ENCODE assay signal across 26 cellular contexts in the genomic region with DNA sequence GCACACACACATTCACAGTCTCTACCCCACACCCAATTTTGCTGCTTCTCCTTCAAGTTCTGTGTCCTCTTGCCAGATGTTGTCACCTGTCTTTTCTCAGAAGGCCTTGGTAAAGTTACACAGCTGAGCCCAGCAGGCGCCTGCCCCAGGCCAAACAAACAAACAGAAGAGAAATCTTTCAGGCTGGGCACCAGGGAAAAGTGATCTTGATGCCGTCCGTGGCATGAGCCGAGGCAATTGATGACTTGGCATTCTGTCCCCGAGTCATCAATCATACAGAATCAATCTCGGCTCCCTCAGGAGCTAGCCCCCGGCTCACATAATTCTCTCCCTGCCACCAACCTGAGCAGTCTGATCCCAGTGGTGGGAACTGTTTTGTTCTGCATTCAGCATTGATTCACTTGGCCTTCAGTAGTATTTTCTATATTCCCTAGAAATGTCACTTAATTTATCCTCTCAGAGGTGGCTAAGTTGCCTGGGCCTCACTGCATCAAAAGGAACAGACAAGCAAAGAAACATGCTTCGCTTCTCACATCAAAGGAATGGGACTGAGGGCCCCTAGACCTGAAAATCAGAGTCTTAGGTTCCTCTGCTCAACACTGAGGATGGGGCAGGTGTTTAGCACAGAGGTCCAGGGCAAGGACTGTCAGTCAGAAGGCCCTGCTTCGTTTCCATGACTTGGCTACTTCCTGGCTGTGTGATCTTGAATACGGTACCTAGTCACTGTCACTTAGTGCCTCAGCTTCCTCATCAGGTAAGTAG.
"Had no signal": no experiment of that assay in that cellular context is flagged by ENCODE, and none has a peak within 500 bp of the region (broad histone marks: within the 10 kb centered on the region; RNA-seq: fewer than 3 reads in every experiment).

No MANE protein-coding gene starts in this region.

- ATAC-seq: activated T-helper 17 cell treated with anti-CD3 and anti-CD28 coated beads, Interleukin-2, amount 50 U/mL, for 72 hours had no signal

- H3K27ac ChIP-seq: brain microvascular endothelial cell, cardiac muscle cell, Peyer's patch, RWPE1, SJSA1 had no signal

- H3K27me3 Mint-ChIP-seq: activated CD4-positive, alpha-beta memory T cell treated with anti-CD3 and anti-CD28 coated beads for 36 hours; activated CD4-positive, alpha-beta T cell treated with anti-CD3 and anti-CD28 coated beads, Interleukin-2, amount 10 ng/mL, durations not matched to agents 7 days and 5 days; activated naive CD4-positive, alpha-beta T cell treated with anti-CD3 and anti-CD28 coated beads, Interleukin-2, amount 10 ng/mL, durations not matched to agents 7 days and 5 days; activated T-helper 17 cell treated with anti-CD3 and anti-CD28 coated beads, Interleukin-2, amount 50 U/mL, for 72 hours had no signal

- H3K4me3 ChIP-seq: cardiac muscle cell, Peyer's patch, SJSA1 had no signal

- H3K27me3 ChIP-seq: brain microvascular endothelial cell, cardiac muscle cell, Peyer's patch, SJSA1 had no signal

- H3K9me3 ChIP-seq: SJSA1 had no signal

- H3K4me1 ChIP-seq: Peyer's patch, SJSA1 had no signal

- H3K4me1 Mint-ChIP-seq: activated CD4-positive, alpha-beta T cell treated with anti-CD3 and anti-CD28 coated beads, Interleukin-2, amount 10 ng/mL, durations not matched to agents 7 days and 5 days; activated naive CD4-positive, alpha-beta T cell treated with anti-CD3 and anti-CD28 coated beads, Interleukin-2, amount 10 ng/mL, durations not matched to agents 7 days and 5 days; activated naive CD8-positive, alpha-beta T cell treated with anti-CD3 and anti-CD28 coated beads for 36 hours; activated T-helper 17 cell treated with anti-CD3 and anti-CD28 coated beads, Interleukin-2, amount 50 U/mL, for 72 hours had no signal

- H3K27ac Mint-ChIP-seq: activated CD4-positive, alpha-beta memory T cell treated with anti-CD3 and anti-CD28 coated beads for 36 hours; activated CD4-positive, alpha-beta T cell treated with anti-CD3 and anti-CD28 coated beads, Interleukin-2, amount 10 ng/mL, durations not matched to agents 7 days and 5 days; activated naive CD4-positive, alpha-beta T cell treated with anti-CD3 and anti-CD28 coated beads, Interleukin-2, amount 10 ng/mL, durations not matched to agents 7 days and 5 days; activated naive CD8-positive, alpha-beta T cell treated with anti-CD3 and anti-CD28 coated beads for 36 hours; activated T-helper 17 cell treated with anti-CD3 and anti-CD28 coated beads, Interleukin-2, amount 50 U/mL, for 72 hours; T-helper 1 cell treated with Interleukin-12 subunit alpha and Interleukin-12 subunit beta and Interleukin-4 antibody, amounts not matched to agents 30 μg/mL and 1 μg/mL, for 36 hours had no signal

- H3K36me3 Mint-ChIP-seq: activated CD4-positive, alpha-beta memory T cell treated with anti-CD3 and anti-CD28 coated beads for 36 hours; activated naive CD4-positive, alpha-beta T cell treated with anti-CD3 and anti-CD28 coated beads, Interleukin-2, amount 10 ng/mL, durations not matched to agents 7 days and 5 days; activated naive CD8-positive, alpha-beta T cell treated with anti-CD3 and anti-CD28 coated beads for 36 hours had no signal

- DNase-seq: activated CD4-positive, alpha-beta memory T cell treated with anti-CD3 and anti-CD28 coated beads for 36 hours; activated CD4-positive, alpha-beta T cell treated with anti-CD3 and anti-CD28 coated beads, Interleukin-2, amount 10 ng/mL, durations not matched to agents 7 days and 5 days; activated CD4-positive, CD25-positive, alpha-beta regulatory T cell treated with anti-CD3 and anti-CD28 coated beads, Interleukin-2, amount 50 U/mL, for 72 hours; activated CD8-positive, alpha-beta memory T cell treated with anti-CD3 and anti-CD28 coated beads for 24 hours; activated gamma-delta T cell treated with Interleukin-2 at 50 U/mL for 16 hours; activated naive CD4-positive, alpha-beta T cell treated with anti-CD3 and anti-CD28 coated beads, Interleukin-2, amount 10 ng/mL, durations not matched to agents 7 days and 5 days; activated naive CD8-positive, alpha-beta T cell treated with anti-CD3 and anti-CD28 coated beads for 36 hours; activated T-cell treated with anti-CD3 and anti-CD28 coated beads, Interleukin-2, amount 50 U/mL, for 48 hours; brain microvascular endothelial cell; cerebellar nuclear complex; KG1; NCI-H1048; NCI-H1694; NCI-H2029; NCI-H2107; NCI-H2171 treated with DMSO at 0.1 percent for 48 hours; NCI-H226; NCI-H526; NCI-H82; Peyer's patch; SHP77 had no signal

- H3K4me3 Mint-ChIP-seq: activated CD4-positive, alpha-beta memory T cell treated with anti-CD3 and anti-CD28 coated beads for 36 hours; activated CD4-positive, alpha-beta T cell treated with anti-CD3 and anti-CD28 coated beads, Interleukin-2, amount 10 ng/mL, durations not matched to agents 7 days and 5 days; activated naive CD4-positive, alpha-beta T cell treated with anti-CD3 and anti-CD28 coated beads, Interleukin-2, amount 10 ng/mL, durations not matched to agents 7 days and 5 days; activated naive CD8-positive, alpha-beta T cell treated with anti-CD3 and anti-CD28 coated beads for 36 hours; activated T-helper 17 cell treated with anti-CD3 and anti-CD28 coated beads, Interleukin-2, amount 50 U/mL, for 72 hours; T-helper 1 cell treated with Interleukin-12 subunit alpha and Interleukin-12 subunit beta and Interleukin-4 antibody, amounts not matched to agents 30 μg/mL and 1 μg/mL, for 36 hours had no signal

- H3K36me3 ChIP-seq: brain microvascular endothelial cell, cardiac muscle cell, Peyer's patch, SJSA1 had no signal
